In genomic region chr5:17216176-17216973, GRCh38 we compare ENCODE assay signal across 8 cellular contexts. TPM values are rescaled to one million over a fixed set of nuclear protein-coding genes. Genes with fewer than 3 reads are reported as not detected.
A peak's percentile ranks its signal among the peaks of the same experiment; 100 is the strongest.
DNase-seq lines count a peak whose midpoint lies in the region; ATAC-seq and TF ChIP-seq lines count a peak whose summit lies in the region.

No MANE protein-coding gene starts in this region.

- H3K9me3 ChIP-seq in CD4-positive, alpha-beta memory T cell (ENCODE audit: control insufficient read depth in 1 of 2, low read length in 2 of 2), result no peaks in the 10 kb centered on the region

- peaks cover 0 to 11% (median 0%) of the 10 kb centered on the region in 8 donors for H3K9me3 Mint-ChIP-seq in CD4-positive, alpha-beta memory T cell
- H3K9me3 Mint-ChIP-seq in endothelial cell (ENCODE audit: unreplicated experiment), result no peaks in the 10 kb centered on the region
- H3K9me3 Mint-ChIP-seq in stimulated activated effector memory CD8-positive, alpha-beta T cell treated with anti-CD3 and anti-CD28 coated beads, Interleukin-12 subunit alpha, Interleukin-12 subunit beta, amount 100 ng/mL, for 72 hours, result no peaks in the 10 kb centered on the region

- intact Hi-C loops in CD4-positive, alpha-beta memory T cell (cut with micrococcal nuclease), result loop anchor here (5.0 kb wide), 1 partner anchor 1481 kb away; no protein-coding TSS in a partner anchor

- H3K27ac Mint-ChIP-seq in CD4-positive, alpha-beta memory T cell, result peak overlapping the region in 1 of 7 donors; percentile 31
- no peak overlapping the region for H3K27ac Mint-ChIP-seq in endothelial cell (ENCODE audit: unreplicated experiment)
- no peak overlapping the region for H3K27ac Mint-ChIP-seq in stimulated activated effector memory CD8-positive, alpha-beta T cell treated with anti-CD3 and anti-CD28 coated beads, Interleukin-12 subunit alpha, Interleukin-12 subunit beta, amount 100 ng/mL, for 72 hours

- H3K36me3 Mint-ChIP-seq in CD4-positive, alpha-beta memory T cell, result peaks cover 0 to 3% of the 10 kb centered on the region in 2 donors
- peaks cover 8% of the 10 kb centered on the region for H3K36me3 Mint-ChIP-seq in endothelial cell (ENCODE audit: low read depth, unreplicated experiment)
- H3K36me3 Mint-ChIP-seq in stimulated activated effector memory CD8-positive, alpha-beta T cell treated with anti-CD3 and anti-CD28 coated beads, Interleukin-12 subunit alpha, Interleukin-12 subunit beta, amount 100 ng/mL, for 72 hours, result peaks cover 6% of the 10 kb centered on the region

- CTCF ChIA-PET in CD4-positive, alpha-beta memory T cell (lab: Charles Lee; ENCODE audit: partially characterized antibody), result interaction anchor here (0.7 to 1.5 kb wide), 5 partner anchors 21 to 1099 kb away, joined by 3 to 9 read pairs (median 4); no protein-coding TSS in a partner anchor

- H3K27ac ChIP-seq in CD4-positive, alpha-beta memory T cell (ENCODE audit: low read depth, low read length), result no peak overlapping the region

- H3K4me3 ChIP-seq in CD4-positive, alpha-beta memory T cell (ENCODE audit: low read length in 2 of 2), result no peak overlapping the region

- peak; percentile 67 for TF ChIP-seq CTCF in endothelial cell (IDR thresholded peaks at IDR 0.05; ENCODE audit: unreplicated experiment)

- H3K4me1 ChIP-seq in CD4-positive, alpha-beta memory T cell (ENCODE audit: insufficient read depth, low read length), result no peaks in the 10 kb centered on the region

- ATAC-seq in GM19395 (IDR thresholded peaks at IDR 0.05; ENCODE audit: unreplicated experiment) (peak; percentile 51), HG03442 (IDR thresholded peaks at IDR 0.05; ENCODE audit: unreplicated experiment) (peak; percentile 39)
- peak; percentile 51 for ATAC-seq in stimulated activated effector memory CD8-positive, alpha-beta T cell treated with anti-CD3 and anti-CD28 coated beads, Interleukin-12 subunit alpha, Interleukin-12 subunit beta, amount 100 ng/mL, for 72 hours

- no peaks in the 10 kb centered on the region for H3K27me3 ChIP-seq in CD4-positive, alpha-beta memory T cell (ENCODE audit: insufficient read depth, low read length)

- H3K27me3 Mint-ChIP-seq in CD4-positive, alpha-beta memory T cell, result peaks cover 19 to 25% of the 10 kb centered on the region in 2 donors
- H3K27me3 Mint-ChIP-seq in endothelial cell (ENCODE audit: unreplicated experiment), result peaks cover 14% of the 10 kb centered on the region

- H3K4me1 Mint-ChIP-seq in CD4-positive, alpha-beta memory T cell, result peaks cover 6 to 13% (median 10%) of the 10 kb centered on the region in 4 donors
- H3K4me1 Mint-ChIP-seq in endothelial cell (ENCODE audit: unreplicated experiment), result peaks cover 15% of the 10 kb centered on the region
- peaks cover 6% of the 10 kb centered on the region for H3K4me1 Mint-ChIP-seq in stimulated activated effector memory CD8-positive, alpha-beta T cell treated with anti-CD3 and anti-CD28 coated beads, Interleukin-12 subunit alpha, Interleukin-12 subunit beta, amount 100 ng/mL, for 72 hours

- H3K36me3 ChIP-seq in CD4-positive, alpha-beta memory T cell (ENCODE audit: insufficient read depth, low read length), result no peaks in the 10 kb centered on the region

- POLR2A ChIA-PET in CD4-positive, alpha-beta memory T cell (lab: Charles Lee; ENCODE audit: partially characterized antibody), result no interaction called here

- peak overlapping the region; percentile 59 to 84 (median 68) for H3K4me3 Mint-ChIP-seq in CD4-positive, alpha-beta memory T cell
- H3K4me3 Mint-ChIP-seq in endothelial cell (ENCODE audit: unreplicated experiment), result peak overlapping the region; percentile 94
- H3K4me3 Mint-ChIP-seq in stimulated activated effector memory CD8-positive, alpha-beta T cell treated with anti-CD3 and anti-CD28 coated beads, Interleukin-12 subunit alpha, Interleukin-12 subunit beta, amount 100 ng/mL, for 72 hours, result peak overlapping the region; percentile 41

- peak in 4 of 5 donors; percentile 15 to 34 (median 23) for DNase-seq in CD4-positive, alpha-beta memory T cell
- DNase-seq in NCI-H345 treated with DMSO at 0.1 percent for 48 hours (lab: John Stamatoyannopoulos, UW; ENCODE audit: unreplicated experiment) (peak; percentile 97), endothelial cell (ENCODE audit: low spot score) (peak; percentile 80), lung microvascular endothelial cell (ENCODE audit: low read depth in 2 of 2) (peak; percentile 82)
- DNase-seq in activated CD4-positive, alpha-beta T cell treated with anti-CD3 and anti-CD28 coated beads for 48 hours, result peak; percentile 74
- DNase-seq in stimulated activated effector memory CD8-positive, alpha-beta T cell treated with anti-CD3 and anti-CD28 coated beads, Interleukin-12 subunit alpha, Interleukin-12 subunit beta, amount 100 ng/mL, for 72 hours (ENCODE audit: low spot score in 2 of 2), result no peak

RNA-seq across cellular contexts. Expression of gene BASP1, which starts 1.1 kb away (rescaled TPM):
- under 1 TPM; 0.69 to 0.90 TPM for total RNA-seq in CD4-positive, alpha-beta memory T cell
- under 1 TPM; 0.10 to 0.78 TPM for polyA plus RNA-seq in CD4-positive, alpha-beta memory T cell
- 95.2 TPM for total RNA-seq in endothelial cell (ENCODE audit: unreplicated experiment)
- total RNA-seq in lung microvascular endothelial cell, result 2.4 and 9.4 TPM in 2 replicates

Comparison
In these comparisons a context has a peak if more than half of its experiments do, and no peak if none do; other contexts are left out.
1. DNase-seq: peak in CD4-positive, alpha-beta memory T cell (4 of 5), NCI-H345 treated with DMSO at 0.1 percent for 48 hours (single experiment), activated CD4-positive, alpha-beta T cell treated with anti-CD3 and anti-CD28 coated beads for 48 hours (single experiment), endothelial cell (single experiment) and lung microvascular endothelial cell (2 of 2); none in stimulated activated effector memory CD8-positive, alpha-beta T cell treated with anti-CD3 and anti-CD28 coated beads, Interleukin-12 subunit alpha, Interleukin-12 subunit beta, amount 100 ng/mL, for 72 hours (0 of 2).
2. H3K4me3 Mint-ChIP-seq: peak in every context shown above with its lines; median percentile 94 in endothelial cell; 68 in CD4-positive, alpha-beta memory T cell; 41 in stimulated activated effector memory CD8-positive, alpha-beta T cell treated with anti-CD3 and anti-CD28 coated beads, Interleukin-12 subunit alpha, Interleukin-12 subunit beta, amount 100 ng/mL, for 72 hours.
3. Peak in every context shown above with its lines, with median percentiles within 50 percentile points of each other: ATAC-seq.